11 cellular contexts compared by ENCODE assay signal in genomic region chr6:149646599-149646998, GRCh38. TPM values are rescaled to one million over a fixed set of nuclear protein-coding genes. Genes with fewer than 3 reads are reported as not detected.
DNase-seq lines count a peak whose midpoint lies in the region; ATAC-seq and TF ChIP-seq lines count a peak whose summit lies in the region.
"Had no signal": no experiment of that assay in that cellular context is flagged by ENCODE, and none has a peak within 500 bp of the region (broad histone marks: within the 10 kb centered on the region; RNA-seq: fewer than 3 reads in every experiment).

No MANE protein-coding gene starts in this region.

- no peaks in the 10 kb centered on the region for H3K27me3 ChIP-seq in foreskin keratinocyte
- H3K27me3 ChIP-seq: gastroesophageal sphincter had no signal

- peak overlapping the region; percentile 75 for H3K4me3 Mint-ChIP-seq in activated naive CD4-positive, alpha-beta T cell treated with anti-CD3 and anti-CD28 coated beads, Interleukin-2, amount 10 ng/mL, durations not matched to agents 7 days and 5 days
- no peak overlapping the region for H3K4me3 Mint-ChIP-seq in activated naive CD4-positive, alpha-beta T cell treated with anti-CD3 and anti-CD28 coated beads for 36 hours
- peak overlapping the region; percentile 80 for H3K4me3 Mint-ChIP-seq in activated CD8-positive, alpha-beta T cell treated with anti-CD3 and anti-CD28 coated beads, Interleukin-2, amount 10 ng/mL, durations not matched to agents 7 days and 5 days
- H3K4me3 Mint-ChIP-seq in stimulated activated naive CD8-positive, alpha-beta T cell treated with anti-CD3 and anti-CD28 coated beads, Interleukin-15, amount 100 ng/mL, for 72 hours, result peak overlapping the region; percentile 89 to 91

- H3K27me3 Mint-ChIP-seq in activated naive CD4-positive, alpha-beta T cell treated with anti-CD3 and anti-CD28 coated beads, Interleukin-2, amount 10 ng/mL, durations not matched to agents 7 days and 5 days, result no peaks in the 10 kb centered on the region
- no peaks in the 10 kb centered on the region for H3K27me3 Mint-ChIP-seq in activated naive CD4-positive, alpha-beta T cell treated with anti-CD3 and anti-CD28 coated beads for 36 hours (ENCODE audit: low read depth)
- H3K27me3 Mint-ChIP-seq in activated CD8-positive, alpha-beta T cell treated with anti-CD3 and anti-CD28 coated beads, Interleukin-2, amount 10 ng/mL, durations not matched to agents 7 days and 5 days (ENCODE audit: low read depth), result no peaks in the 10 kb centered on the region
- no peaks in the 10 kb centered on the region for H3K27me3 Mint-ChIP-seq in stimulated activated naive CD8-positive, alpha-beta T cell treated with anti-CD3 and anti-CD28 coated beads, Interleukin-15, amount 100 ng/mL, for 72 hours

- TF ChIP-seq CTCF in foreskin keratinocyte (conservative IDR thresholded peaks at IDR 0.05), result no peak

- no peak for ATAC-seq in activated CD8-positive, alpha-beta T cell treated with anti-CD3 and anti-CD28 coated beads, Interleukin-2, amount 10 ng/mL, durations not matched to agents 7 days and 5 days
- no peak for ATAC-seq in foreskin keratinocyte
- ATAC-seq in stimulated activated naive CD8-positive, alpha-beta T cell treated with anti-CD3 and anti-CD28 coated beads, Interleukin-15, amount 100 ng/mL, for 72 hours, result no peak
- ATAC-seq: activated T-cell treated with anti-CD3 and anti-CD28 coated beads, Interleukin-2, amount 50 U/mL, for 4 hours; gastroesophageal sphincter had no signal

- intact Hi-C loops in activated naive CD4-positive, alpha-beta T cell treated with anti-CD3 and anti-CD28 coated beads for 36 hours (cut with micrococcal nuclease), result loop anchor here (10.0 kb wide), 1 partner anchor 278 kb away; the partner anchor contains the start of gene RAET1G

- peaks cover 12% of the 10 kb centered on the region for H3K4me1 ChIP-seq in foreskin keratinocyte

- H3K27ac Mint-ChIP-seq in activated naive CD4-positive, alpha-beta T cell treated with anti-CD3 and anti-CD28 coated beads, Interleukin-2, amount 10 ng/mL, durations not matched to agents 7 days and 5 days, result no peak overlapping the region
- H3K27ac Mint-ChIP-seq in activated naive CD4-positive, alpha-beta T cell treated with anti-CD3 and anti-CD28 coated beads for 36 hours, result no peak overlapping the region
- no peak overlapping the region for H3K27ac Mint-ChIP-seq in activated CD8-positive, alpha-beta T cell treated with anti-CD3 and anti-CD28 coated beads, Interleukin-2, amount 10 ng/mL, durations not matched to agents 7 days and 5 days
- no peak overlapping the region for H3K27ac Mint-ChIP-seq in stimulated activated naive CD8-positive, alpha-beta T cell treated with anti-CD3 and anti-CD28 coated beads, Interleukin-15, amount 100 ng/mL, for 72 hours

- POLR2A ChIA-PET in activated CD8-positive, alpha-beta T cell treated with anti-CD3 and anti-CD28 coated beads, Interleukin-2, amount 10 ng/mL, durations not matched to agents 7 days and 5 days (lab: Charles Lee), result interaction anchor here (0.5 kb wide), 1 partner anchor 281 kb away, joined by 3 read pairs; no protein-coding TSS in a partner anchor

- DNase-seq in activated naive CD4-positive, alpha-beta T cell treated with anti-CD3 and anti-CD28 coated beads, Interleukin-2, amount 10 ng/mL, durations not matched to agents 7 days and 5 days, result no peak
- no peak for DNase-seq in activated naive CD4-positive, alpha-beta T cell treated with anti-CD3 and anti-CD28 coated beads for 36 hours
- no peak for DNase-seq in activated CD8-positive, alpha-beta T cell treated with anti-CD3 and anti-CD28 coated beads, Interleukin-2, amount 10 ng/mL, durations not matched to agents 7 days and 5 days
- no peak for DNase-seq in foreskin keratinocyte
- no peak for DNase-seq in stimulated activated naive CD8-positive, alpha-beta T cell treated with anti-CD3 and anti-CD28 coated beads, Interleukin-15, amount 100 ng/mL, for 72 hours
- no peak for DNase-seq in stimulated activated CD8-positive, alpha-beta memory T cell treated with anti-CD3 and anti-CD28 coated beads, Interleukin-4, amount 100 ng/mL, for 48 hours
- DNase-seq in AG08396 (ENCODE audit: low spot score), result no peak
- DNase-seq in putamen (ENCODE audit: low spot score), result no peak
- DNase-seq: activated T-cell treated with anti-CD3 and anti-CD28 coated beads, Interleukin-2, amount 50 U/mL, for 4 hours; Kasumi-1 had no signal

- peak overlapping the region; percentile 52 for H3K27ac ChIP-seq in foreskin keratinocyte
- H3K27ac ChIP-seq: gastroesophageal sphincter had no signal

- H3K4me1 Mint-ChIP-seq in activated naive CD4-positive, alpha-beta T cell treated with anti-CD3 and anti-CD28 coated beads, Interleukin-2, amount 10 ng/mL, durations not matched to agents 7 days and 5 days, result peaks cover 38% of the 10 kb centered on the region
- H3K4me1 Mint-ChIP-seq in activated naive CD4-positive, alpha-beta T cell treated with anti-CD3 and anti-CD28 coated beads for 36 hours (ENCODE audit: low read depth), result peaks cover 28% of the 10 kb centered on the region
- peaks cover 31% of the 10 kb centered on the region for H3K4me1 Mint-ChIP-seq in activated CD8-positive, alpha-beta T cell treated with anti-CD3 and anti-CD28 coated beads, Interleukin-2, amount 10 ng/mL, durations not matched to agents 7 days and 5 days (ENCODE audit: low read depth)
- peaks cover 18% of the 10 kb centered on the region for H3K4me1 Mint-ChIP-seq in stimulated activated naive CD8-positive, alpha-beta T cell treated with anti-CD3 and anti-CD28 coated beads, Interleukin-15, amount 100 ng/mL, for 72 hours

- peaks cover 24% of the 10 kb centered on the region for H3K36me3 Mint-ChIP-seq in activated naive CD4-positive, alpha-beta T cell treated with anti-CD3 and anti-CD28 coated beads, Interleukin-2, amount 10 ng/mL, durations not matched to agents 7 days and 5 days
- peaks cover under 1% of the 10 kb centered on the region for H3K36me3 Mint-ChIP-seq in activated naive CD4-positive, alpha-beta T cell treated with anti-CD3 and anti-CD28 coated beads for 36 hours (ENCODE audit: low read depth)
- peaks cover 25% of the 10 kb centered on the region for H3K36me3 Mint-ChIP-seq in activated CD8-positive, alpha-beta T cell treated with anti-CD3 and anti-CD28 coated beads, Interleukin-2, amount 10 ng/mL, durations not matched to agents 7 days and 5 days (ENCODE audit: low read depth)

- CTCF ChIA-PET in activated naive CD4-positive, alpha-beta T cell treated with anti-CD3 and anti-CD28 coated beads, Interleukin-2, amount 10 ng/mL, durations not matched to agents 7 days and 5 days (lab: Charles Lee), result no interaction called here
- CTCF ChIA-PET in activated naive CD4-positive, alpha-beta T cell treated with anti-CD3 and anti-CD28 coated beads for 36 hours (lab: Charles Lee), result interaction anchor here (0.6 kb wide), 1 partner anchor 66 kb away, joined by 5 read pairs; no protein-coding TSS in a partner anchor
- CTCF ChIA-PET in activated CD8-positive, alpha-beta T cell treated with anti-CD3 and anti-CD28 coated beads, Interleukin-2, amount 10 ng/mL, durations not matched to agents 7 days and 5 days (lab: Charles Lee), result no interaction called here

- H3K9me3 Mint-ChIP-seq in activated naive CD4-positive, alpha-beta T cell treated with anti-CD3 and anti-CD28 coated beads, Interleukin-2, amount 10 ng/mL, durations not matched to agents 7 days and 5 days, result no peaks in the 10 kb centered on the region
- no peaks in the 10 kb centered on the region for H3K9me3 Mint-ChIP-seq in activated naive CD4-positive, alpha-beta T cell treated with anti-CD3 and anti-CD28 coated beads for 36 hours
- no peaks in the 10 kb centered on the region for H3K9me3 Mint-ChIP-seq in activated CD8-positive, alpha-beta T cell treated with anti-CD3 and anti-CD28 coated beads, Interleukin-2, amount 10 ng/mL, durations not matched to agents 7 days and 5 days (ENCODE audit: insufficient read depth)
- H3K9me3 Mint-ChIP-seq in stimulated activated naive CD8-positive, alpha-beta T cell treated with anti-CD3 and anti-CD28 coated beads, Interleukin-15, amount 100 ng/mL, for 72 hours, result no peaks in the 10 kb centered on the region
- H3K9me3 Mint-ChIP-seq: activated T-cell treated with anti-CD3 and anti-CD28 coated beads, Interleukin-2, amount 50 U/mL, for 4 hours had no signal

RNA-seq across cellular contexts. Expression of gene KATNA1, which starts 1.9 kb away (rescaled TPM):
- 10 to 100 TPM; 18.2 to 19.7 TPM for total RNA-seq in activated naive CD4-positive, alpha-beta T cell treated with anti-CD3 and anti-CD28 coated beads for 36 hours
- total RNA-seq in activated CD8-positive, alpha-beta T cell treated with anti-CD3 and anti-CD28 coated beads, Interleukin-2, amount 10 ng/mL, durations not matched to agents 7 days and 5 days, result 10 to 100 TPM; 27.2 to 28.6 TPM
- 23.5 and 23.9 TPM in 2 replicates for total RNA-seq in foreskin keratinocyte
- polyA plus RNA-seq in foreskin keratinocyte, result 17.8 and 18.1 TPM in 2 replicates
